ENCODE assay signal across 21 cellular contexts in genomic region chr11:32919338-32919737, GRCh38. TPM values are rescaled to one million over a fixed set of nuclear protein-coding genes. Genes with fewer than 3 reads are reported as not detected.
DNase-seq lines count a peak whose midpoint lies in the region; ATAC-seq, FAIRE-seq and TF ChIP-seq lines count a peak whose summit lies in the region.
"Had no signal": no experiment of that assay in that cellular context is flagged by ENCODE, and none has a peak within 500 bp of the region (broad histone marks: within the 10 kb centered on the region; RNA-seq: fewer than 3 reads in every experiment).

No MANE protein-coding gene starts in this region.

- peaks cover 30% of the 10 kb centered on the region for H3K4me1 Mint-ChIP-seq in activated CD8-positive, alpha-beta T cell treated with anti-CD3 and anti-CD28 coated beads for 36 hours (ENCODE audit: low read depth)
- H3K4me1 Mint-ChIP-seq in activated CD8-positive, alpha-beta T cell treated with anti-CD3 and anti-CD28 coated beads, Interleukin-2, amount 10 ng/mL, durations not matched to agents 7 days and 5 days (ENCODE audit: low read depth): peaks cover 26% of the 10 kb centered on the region
- peaks cover 15 to 23% of the 10 kb centered on the region in 2 experiments for H3K4me1 Mint-ChIP-seq in H9

- H2AK5ac ChIP-seq in H9 (ENCODE audit: insufficient read length, low read length): no peak overlapping the region

- H3K56ac ChIP-seq in H9 (ENCODE audit: insufficient read length, low read depth, low read length): no peak overlapping the region

- intact Hi-C loops in activated CD8-positive, alpha-beta T cell treated with anti-CD3 and anti-CD28 coated beads for 36 hours (cut with micrococcal nuclease): no loop called here
- intact Hi-C loops in K562 (cut with micrococcal nuclease) (no loop called here), mucosa of descending colon (cut with DNase I, micrococcal nuclease) (no loop called here)

- no peak overlapping the region for H4K91ac ChIP-seq in H9 (ENCODE audit: insufficient read length, low read depth, low read length)

- H3K79me1 ChIP-seq in H9 (ENCODE audit: insufficient read depth, low read depth, low read length, poor library complexity, severe bottlenecking): peaks cover 8% of the 10 kb centered on the region

- H3K9me3 Mint-ChIP-seq in activated CD8-positive, alpha-beta T cell treated with anti-CD3 and anti-CD28 coated beads for 36 hours: no peaks in the 10 kb centered on the region
- no peaks in the 10 kb centered on the region for H3K9me3 Mint-ChIP-seq in activated CD8-positive, alpha-beta T cell treated with anti-CD3 and anti-CD28 coated beads, Interleukin-2, amount 10 ng/mL, durations not matched to agents 7 days and 5 days (ENCODE audit: insufficient read depth)
- H3K9me3 Mint-ChIP-seq in H9: no peaks in the 10 kb centered on the region
- H3K9me3 Mint-ChIP-seq: CD14-positive monocyte had no signal

- peak; percentile 42 for ATAC-seq in activated CD8-positive, alpha-beta T cell treated with anti-CD3 and anti-CD28 coated beads for 36 hours
- no peak for ATAC-seq in activated CD8-positive, alpha-beta T cell treated with anti-CD3 and anti-CD28 coated beads, Interleukin-2, amount 10 ng/mL, durations not matched to agents 7 days and 5 days
- ATAC-seq in K562: no peak
- peak; percentile 41 for ATAC-seq in mucosa of descending colon
- ATAC-seq in HG02852 (IDR thresholded peaks at IDR 0.05; ENCODE audit: unreplicated experiment): no peak
- no peak for ATAC-seq in GM19467 (IDR thresholded peaks at IDR 0.05; ENCODE audit: unreplicated experiment)
- ATAC-seq: HCT116 had no signal

- no peaks in the 10 kb centered on the region for H3K9me3 ChIP-seq in H9 (ENCODE audit: control insufficient read depth, low read depth, low read length)
- H3K9me3 ChIP-seq in K562 (replicated peaks; ENCODE audit: control insufficient read depth, insufficient read depth, low read depth, low read length): no peaks in the 10 kb centered on the region
- H3K9me3 ChIP-seq in mucosa of descending colon: no peaks in the 10 kb centered on the region
- H3K9me3 ChIP-seq: Peyer's patch had no signal

- H3K18ac ChIP-seq in H9 (ENCODE audit: insufficient read length, low read depth, low read length): no peak overlapping the region

- in situ Hi-C loops in K562 (cut with MboI): no loop called here

- no peak overlapping the region for H2BK5ac ChIP-seq in H9 (ENCODE audit: insufficient read length, low read length)

- H3K27ac ChIP-seq in H9 (ENCODE audit: insufficient read length, low read depth, low read length) (no peak overlapping the region), K562 (ENCODE audit: extremely low read depth, low read depth, low read length) (no peak overlapping the region)
- H3K27ac ChIP-seq: 22Rv1, GM23248, Peyer's patch had no signal

- no peaks in the 10 kb centered on the region for H3K27me3 Mint-ChIP-seq in activated CD8-positive, alpha-beta T cell treated with anti-CD3 and anti-CD28 coated beads for 36 hours
- H3K27me3 Mint-ChIP-seq in activated CD8-positive, alpha-beta T cell treated with anti-CD3 and anti-CD28 coated beads, Interleukin-2, amount 10 ng/mL, durations not matched to agents 7 days and 5 days (ENCODE audit: low read depth): no peaks in the 10 kb centered on the region
- no peaks in the 10 kb centered on the region for H3K27me3 Mint-ChIP-seq in H9 (ENCODE audit: low read depth)

- H2AFZ ChIP-seq in H9 (ENCODE audit: low read length) (no peak overlapping the region), K562 (ENCODE audit: low read depth, low read length) (no peak overlapping the region)
- H2AFZ ChIP-seq: GM23248 had no signal

- H3K27ac Mint-ChIP-seq in activated CD8-positive, alpha-beta T cell treated with anti-CD3 and anti-CD28 coated beads for 36 hours: no peak overlapping the region
- H3K27ac Mint-ChIP-seq in activated CD8-positive, alpha-beta T cell treated with anti-CD3 and anti-CD28 coated beads, Interleukin-2, amount 10 ng/mL, durations not matched to agents 7 days and 5 days: no peak overlapping the region
- H3K27ac Mint-ChIP-seq in H9: peak overlapping the region in 2 of 3 experiments; percentile 14 to 93; a peak in 4 of 7 replicates
- H3K27ac Mint-ChIP-seq: CD14-positive monocyte had no signal

- no peak for FAIRE-seq in K562 (lab: Jason Lieb, UNC)

- no peak overlapping the region for H3K23ac ChIP-seq in H9 (ENCODE audit: insufficient read length, low read depth, low read length)

- no peak overlapping the region for H4K8ac ChIP-seq in H9 (replicated peaks; ENCODE audit: insufficient read length, low read depth, low read length)

- H3T11ph ChIP-seq in H9 (ENCODE audit: low read length): no peak overlapping the region

- no peak overlapping the region for H2BK20ac ChIP-seq in H9 (ENCODE audit: low read depth, low read length, poor library complexity, severe bottlenecking)

- no CpG with 5 or more reads among the region's 4 CpGs for WGBS in H9 (ENCODE audit: extremely low coverage, insufficient read length, low lambda C conversion rate)
- 34% methylated on average over 4 of the region's 4 CpGs for WGBS in K562 (ENCODE audit: insufficient coverage, low coverage, missing lambda C conversion rate)

- TF ChIP-seq EP300 in K562 (IDR thresholded peaks at IDR 0.05; ENCODE audit: low read length): no peak

- no peak overlapping the region for H3K14ac ChIP-seq in H9 (ENCODE audit: insufficient read depth, low read length)

- POLR2A ChIA-PET in activated CD8-positive, alpha-beta T cell treated with anti-CD3 and anti-CD28 coated beads for 36 hours (lab: Charles Lee): interaction anchor here (1.2 kb wide), 1 partner anchor 24 kb away, joined by 3 read pairs; no protein-coding TSS in a partner anchor
- POLR2A ChIA-PET in activated CD8-positive, alpha-beta T cell treated with anti-CD3 and anti-CD28 coated beads, Interleukin-2, amount 10 ng/mL, durations not matched to agents 7 days and 5 days (lab: Charles Lee): no interaction called here
- POLR2A ChIA-PET in K562 (lab: Yijun Ruan, JAX): no interaction called here

- H3K4me1 ChIP-seq in H9 (ENCODE audit: insufficient read depth, low read length) (peaks cover 3% of the 10 kb centered on the region), K562 (replicated peaks in 1 of 2; ENCODE audit: control insufficient read depth in 2 of 2, insufficient read depth in 2 of 2, low read length in 2 of 2) (no peaks in the 10 kb centered on the region; a peak in 1 of 5 replicates), mucosa of descending colon (ENCODE audit: low read depth) (no peaks in the 10 kb centered on the region)
- H3K4me1 ChIP-seq: Peyer's patch had no signal

- no peaks in the 10 kb centered on the region for H3K23me2 ChIP-seq in H9 (ENCODE audit: insufficient read length, low read depth, low read length, poor library complexity, severe bottlenecking)

- H3K36me3 ChIP-seq in K562 (ENCODE audit: control insufficient read depth, insufficient read depth, low read length) (peaks cover 5% of the 10 kb centered on the region; the same call in 2 of the 3 replicates), mucosa of descending colon (ENCODE audit: low read depth) (no peaks in the 10 kb centered on the region)
- H3K36me3 ChIP-seq: Peyer's patch had no signal

- H2BK120ac ChIP-seq in H9 (ENCODE audit: low read depth, low read length, poor library complexity, severe bottlenecking): no peak overlapping the region

- TF ChIP-seq CTCF in activated CD8-positive, alpha-beta T cell treated with anti-CD3 and anti-CD28 coated beads for 36 hours (IDR thresholded peaks at IDR 0.05): no peak
- TF ChIP-seq CTCF in H9 (conservative IDR thresholded peaks at IDR 0.05) (no peak), K562 (IDR thresholded peaks at IDR 0.05 in 2 of 3, conservative IDR thresholded peaks at IDR 0.05 in 1 of 3; ENCODE audit: insufficient read depth in 2 of 3, low read depth in 1 of 3, low read length in 3 of 3) (no peak), mucosa of descending colon (IDR thresholded peaks at IDR 0.05) (no peak)

- H3K4me3 Mint-ChIP-seq in activated CD8-positive, alpha-beta T cell treated with anti-CD3 and anti-CD28 coated beads for 36 hours: no peak overlapping the region
- no peak overlapping the region for H3K4me3 Mint-ChIP-seq in activated CD8-positive, alpha-beta T cell treated with anti-CD3 and anti-CD28 coated beads, Interleukin-2, amount 10 ng/mL, durations not matched to agents 7 days and 5 days
- no peak overlapping the region for H3K4me3 Mint-ChIP-seq in H9
- H3K4me3 Mint-ChIP-seq: CD14-positive monocyte had no signal

- H3K9ac ChIP-seq in H9 (ENCODE audit: extremely low read depth, insufficient read length, low read length) (no peak overlapping the region), K562 (ENCODE audit: insufficient read depth in 1 of 2, low read depth in 2 of 2, low read length in 2 of 2) (no peak overlapping the region)
- H3K9ac ChIP-seq: GM23248 had no signal

- no peaks in the 10 kb centered on the region for H4K20me1 ChIP-seq in H9 (ENCODE audit: control insufficient read depth, insufficient read depth, insufficient read length)
- H4K20me1 ChIP-seq in K562 (replicated peaks; ENCODE audit: control insufficient read depth, insufficient read depth, low read length): no peaks in the 10 kb centered on the region; the same call in 1 of the 2 replicates

- H3K27me3 ChIP-seq in H9 (ENCODE audit: insufficient read depth, low read length) (no peaks in the 10 kb centered on the region), K562 (ENCODE audit: control insufficient read depth in 2 of 2, insufficient read depth in 2 of 2, low read length in 2 of 2) (no peaks in the 10 kb centered on the region)
- H3K27me3 ChIP-seq: Peyer's patch had no signal

- peaks cover 3% of the 10 kb centered on the region for H3K36me3 Mint-ChIP-seq in activated CD8-positive, alpha-beta T cell treated with anti-CD3 and anti-CD28 coated beads for 36 hours (ENCODE audit: low read depth)
- H3K36me3 Mint-ChIP-seq in activated CD8-positive, alpha-beta T cell treated with anti-CD3 and anti-CD28 coated beads, Interleukin-2, amount 10 ng/mL, durations not matched to agents 7 days and 5 days (ENCODE audit: low read depth): peaks cover 3% of the 10 kb centered on the region
- H3K36me3 Mint-ChIP-seq in H9 (ENCODE audit: insufficient read depth in 1 of 3, low read depth in 3 of 3): peaks cover 0 to 27% (median 24%) of the 10 kb centered on the region in 3 experiments; a peak in 5 of 7 replicates

- no peak overlapping the region for H2BK15ac ChIP-seq in H9 (ENCODE audit: low read depth, low read length)

- H3K4ac ChIP-seq in H9 (ENCODE audit: low read depth, low read length): no peak overlapping the region

- CTCF ChIA-PET in activated CD8-positive, alpha-beta T cell treated with anti-CD3 and anti-CD28 coated beads for 36 hours (lab: Charles Lee): no interaction called here
- CTCF ChIA-PET in activated CD8-positive, alpha-beta T cell treated with anti-CD3 and anti-CD28 coated beads, Interleukin-2, amount 10 ng/mL, durations not matched to agents 7 days and 5 days (lab: Charles Lee): interaction anchor here (1.1 kb wide), 1 partner anchor 27 kb away, joined by 5 read pairs; the partner anchor contains the start of gene QSER1
- CTCF ChIA-PET in K562 (lab: Yijun Ruan, JAX; ENCODE audit: low intra/inter-chr PET ratio): no interaction called here

- TF ChIP-seq RAD21 in K562 (CRISPR knock-in tag; conservative IDR thresholded peaks at IDR 0.05 in 1 of 2, IDR thresholded peaks at IDR 0.05 in 1 of 2): no peak

- no peaks in the 10 kb centered on the region for H3K9me1 ChIP-seq in K562 (ENCODE audit: control insufficient read depth, insufficient read depth, low read length)

- H3K4me3 ChIP-seq in K562 (no peak overlapping the region), mucosa of descending colon (no peak overlapping the region)
- H3K4me3 ChIP-seq: GM23248, Peyer's patch had no signal

- DNase-seq in activated CD8-positive, alpha-beta T cell treated with anti-CD3 and anti-CD28 coated beads for 36 hours: no peak
- DNase-seq in activated CD8-positive, alpha-beta T cell treated with anti-CD3 and anti-CD28 coated beads, Interleukin-2, amount 10 ng/mL, durations not matched to agents 7 days and 5 days: no peak
- DNase-seq in H9: no peak
- no peak for DNase-seq in K562 (ENCODE audit: extremely low read depth in 1 of 4, low spot score in 3 of 4)
- no peak for DNase-seq in mucosa of descending colon
- no peak for DNase-seq in ecto neural progenitor cell (ENCODE audit: low spot score)
- DNase-seq: AML-193, COR-L47, DMS153, GDM1, GM23248, Karpas-422, NCI-H1436 treated with DMSO at 0.1 percent for 48 hours, NCI-H2029, NCI-H69, Peyer's patch had no signal

- no peak overlapping the region for H3K4me2 ChIP-seq in H9 (ENCODE audit: insufficient read depth, insufficient read length, low read length)
- H3K4me2 ChIP-seq in K562 (ENCODE audit: insufficient read depth, low read length): no peak overlapping the region

- no peak overlapping the region for H4K5ac ChIP-seq in H9 (ENCODE audit: insufficient read length, low read depth, low read length)

- H3K79me2 ChIP-seq in H9 (ENCODE audit: insufficient read depth, low read length): peaks cover 48% of the 10 kb centered on the region; the same call in 1 of the 2 replicates
- H3K79me2 ChIP-seq in K562 (ENCODE audit: control insufficient read depth, insufficient read depth, low read length): peaks cover 84% of the 10 kb centered on the region

- TF ChIP-seq POLR2A in K562 (conservative IDR thresholded peaks at IDR 0.05): no peak

- no TSS peak for BruUV-seq in K562 (replicated peaks; lab: Mats Ljungman, UMichigan)

- no peak overlapping the region for H2BK12ac ChIP-seq in H9 (ENCODE audit: insufficient read length, low read depth, low read length)

RNA-seq across cellular contexts. Expression of gene QSER1, which starts 26.7 kb away (rescaled TPM):
- 10 to 100 TPM; 10.5 to 11.2 TPM for total RNA-seq in activated CD8-positive, alpha-beta T cell treated with anti-CD3 and anti-CD28 coated beads for 36 hours
- 1 to 10 TPM; 7.3 to 7.9 TPM for total RNA-seq in activated CD8-positive, alpha-beta T cell treated with anti-CD3 and anti-CD28 coated beads, Interleukin-2, amount 10 ng/mL, durations not matched to agents 7 days and 5 days
- total RNA-seq in H9 (2021) (128 and 139 TPM in 2 replicates), K562 (2014; rRNA removed) (15.9 and 20.5 TPM in 2 replicates), K562 (2014; rRNA removed; fragmentation: Illumina TruSeq; extraction: Trizol) (22.3 and 24.1 TPM in 2 replicates), K562 (2015; rRNA removed; fragmentation: Illumina TruSeq; extraction: Trizol) (25.1 and 27.3 TPM in 2 replicates), K562 (2021) (32.2 and 33.6 TPM in 2 replicates), mucosa of descending colon (10 to 100 TPM; 20.3 to 30.1 (median 25.9) TPM)
- 32.1 and 121 TPM in 2 replicates for total RNA-seq in K562 (2011; cell fraction: chromatin; rRNA removed; ENCODE audit: low replicate concordance)
- 11.8 and 23.8 TPM in 2 replicates for total RNA-seq in K562 (2011; cell fraction: nucleolus; rRNA removed)
- 41.5 and 59.2 TPM in 2 replicates for total RNA-seq in K562 (2011; cell fraction: nucleoplasm; rRNA removed)
- polyA plus RNA-seq in K562 (2011; rRNA removed) (17.2 and 24.9 TPM in 2 replicates), K562 (2014; fragmentation: Illumina TruSeq; extraction: Trizol) (24.6 and 30.0 TPM in 2 replicates), K562 (2014; fragmentation: Nextera tagmentation; extraction: Ambion mirVana) (1 to 10 TPM; 5.8 to 7.2 TPM), K562 (2014; rRNA removed) (13.2 and 15.1 TPM in 2 replicates)
- polyA plus RNA-seq in K562 (2011; cell fraction: cytosol; rRNA removed): 7.6 and 13.8 TPM in 2 replicates
- 18.5 and 23.8 TPM in 2 replicates for polyA plus RNA-seq in K562 (2011; cell fraction: nucleus; rRNA removed)
- 15.9 and 16.3 TPM in 2 replicates for polyA plus RNA-seq in K562 (2012)
- polyA minus RNA-seq in K562 (2011; rRNA and poly(A)+ RNA removed): 76.5 and 106 TPM in 2 replicates
- 36.0 and 41.8 TPM in 2 replicates for polyA minus RNA-seq in K562 (2011; cell fraction: cytosol; rRNA and poly(A)+ RNA removed)
- polyA minus RNA-seq in K562 (2011; cell fraction: nucleus; rRNA and poly(A)+ RNA removed): 23.3 and 38.8 TPM in 2 replicates

Comparison
In these comparisons a context has a peak if more than half of its experiments do, and no peak if none do; other contexts are left out.
1. ATAC-seq: peak in activated CD8-positive, alpha-beta T cell treated with anti-CD3 and anti-CD28 coated beads for 36 hours (single experiment) and mucosa of descending colon (single experiment); none in activated CD8-positive, alpha-beta T cell treated with anti-CD3 and anti-CD28 coated beads, Interleukin-2, amount 10 ng/mL, durations not matched to agents 7 days and 5 days (single experiment), K562 (single experiment), HG02852 (single experiment) and GM19467 (single experiment).
2. H3K27ac Mint-ChIP-seq: peak in H9 (2 of 3); none in activated CD8-positive, alpha-beta T cell treated with anti-CD3 and anti-CD28 coated beads for 36 hours (single experiment) and activated CD8-positive, alpha-beta T cell treated with anti-CD3 and anti-CD28 coated beads, Interleukin-2, amount 10 ng/mL, durations not matched to agents 7 days and 5 days (single experiment).